In genomic region chr11:78040691-78041379, GRCh38 we compare ENCODE assay signal across 11 cellular contexts. TPM values are rescaled to one million over a fixed set of nuclear protein-coding genes. Genes with fewer than 3 reads are reported as not detected.
A peak's percentile ranks its signal among the peaks of the same experiment; 100 is the strongest.
DNase-seq lines count a peak whose midpoint lies in the region; ATAC-seq and TF ChIP-seq lines count a peak whose summit lies in the region.
"Had no signal": no experiment of that assay in that cellular context is flagged by ENCODE, and none has a peak within 500 bp of the region (broad histone marks: within the 10 kb centered on the region; RNA-seq: fewer than 3 reads in every experiment).

No MANE protein-coding gene starts in this region.

- POLR2A ChIA-PET in HCT116 (lab: Charles Lee) (interaction anchor here (2.6 kb wide), 2 partner anchors 10 to 46 kb away, joined by 13 to 14 read pairs; partner anchors contain the start of gene INTS4), Caco-2 (lab: Charles Lee) (no interaction called here)

- peak overlapping the region in 8 of 11 experiments; percentile 63 to 89 (median 79); a peak in 14 of 22 replicates for H3K27ac ChIP-seq in BLaER1 treated with 17β-estradiol and CSF1 and Interleukin-3, amounts not matched to agents 10 nM and 100 nM
- H3K27ac ChIP-seq in HCT116 (ENCODE audit: low read depth, low read length), result peak overlapping the region; percentile 85

- H3K27ac Mint-ChIP-seq in brain (peak overlapping the region in 3 of 5 experiments; percentile 14 to 97 (median 94)), Caco-2 (ENCODE audit: unreplicated experiment) (no peak overlapping the region)
- H3K27ac Mint-ChIP-seq in natural killer cell treated with Interleukin-12 subunit alpha and Interleukin-12 subunit beta and Interleukin-15 and Interleukin-18, amount 100 ng/mL, for 72 hours, result peak overlapping the region; percentile 88 to 94
- H3K27ac Mint-ChIP-seq in activated CD8-positive, alpha-beta memory T cell treated with anti-CD3 and anti-CD28 coated beads, Interleukin-2, amount 10 ng/mL, durations not matched to agents 7 days and 5 days, result no peak overlapping the region

- peaks cover 0 to 5% (median 0%) of the 10 kb centered on the region in 5 experiments for H3K9me3 Mint-ChIP-seq in brain
- H3K9me3 Mint-ChIP-seq in natural killer cell treated with Interleukin-12 subunit alpha and Interleukin-12 subunit beta and Interleukin-15 and Interleukin-18, amount 100 ng/mL, for 72 hours, result no peaks in the 10 kb centered on the region
- no peaks in the 10 kb centered on the region for H3K9me3 Mint-ChIP-seq in Caco-2 (ENCODE audit: unreplicated experiment)
- H3K9me3 Mint-ChIP-seq in activated CD8-positive, alpha-beta memory T cell treated with anti-CD3 and anti-CD28 coated beads, Interleukin-2, amount 10 ng/mL, durations not matched to agents 7 days and 5 days (ENCODE audit: low read depth), result no peaks in the 10 kb centered on the region

- no peaks in the 10 kb centered on the region for H3K36me3 Mint-ChIP-seq in brain
- no peaks in the 10 kb centered on the region for H3K36me3 Mint-ChIP-seq in natural killer cell treated with Interleukin-12 subunit alpha and Interleukin-12 subunit beta and Interleukin-15 and Interleukin-18, amount 100 ng/mL, for 72 hours
- no peaks in the 10 kb centered on the region for H3K36me3 Mint-ChIP-seq in Caco-2 (ENCODE audit: insufficient read depth, unreplicated experiment)
- no peaks in the 10 kb centered on the region for H3K36me3 Mint-ChIP-seq in activated CD8-positive, alpha-beta memory T cell treated with anti-CD3 and anti-CD28 coated beads, Interleukin-2, amount 10 ng/mL, durations not matched to agents 7 days and 5 days

- BruUV-seq in HCT116 (replicated peaks; lab: Mats Ljungman, UMichigan) (no TSS peak), Caco-2 (replicated peaks; lab: Mats Ljungman, UMichigan) (no TSS peak)

- no peaks in the 10 kb centered on the region for H3K79me2 ChIP-seq in HCT116 (ENCODE audit: insufficient read depth, low read length)

- H3K4me3 ChIP-seq in BLaER1 treated with 17β-estradiol and CSF1 and Interleukin-3, amounts not matched to agents 10 nM and 100 nM, result no peak overlapping the region; a peak in 1 of 20 replicates
- H3K4me3 ChIP-seq in HCT116 (replicated peaks in 1 of 2; ENCODE audit: low read depth in 1 of 2, low read length in 2 of 2) (peak overlapping the region in 1 of 2 experiments; percentile 35; a peak in 2 of 4 replicates), Caco-2 (ENCODE audit: low read depth, low read length) (no peak overlapping the region)
- H3K4me3 ChIP-seq: ovary had no signal

- H3K4me1 ChIP-seq in BLaER1 treated with 17β-estradiol and CSF1 and Interleukin-3, amounts not matched to agents 10 nM and 100 nM, result peaks cover 13 to 36% (median 27%) of the 10 kb centered on the region in 10 experiments
- peaks cover 33 to 51% of the 10 kb centered on the region in 2 experiments for H3K4me1 ChIP-seq in HCT116 (ENCODE audit: control insufficient read depth in 1 of 2, insufficient read depth in 2 of 2, low read length in 2 of 2)
- H3K4me1 ChIP-seq in Caco-2, result 0 out of 2 replicates have a peak, but pooled peaks cover 1% of the 10 kb centered on the region

- H3K4me3 Mint-ChIP-seq in brain (no peak overlapping the region), Caco-2 (ENCODE audit: unreplicated experiment) (no peak overlapping the region)
- peak overlapping the region; percentile 76 for H3K4me3 Mint-ChIP-seq in natural killer cell treated with Interleukin-12 subunit alpha and Interleukin-12 subunit beta and Interleukin-15 and Interleukin-18, amount 100 ng/mL, for 72 hours
- H3K4me3 Mint-ChIP-seq in activated CD8-positive, alpha-beta memory T cell treated with anti-CD3 and anti-CD28 coated beads, Interleukin-2, amount 10 ng/mL, durations not matched to agents 7 days and 5 days, result no peak overlapping the region

- H3K9ac ChIP-seq in BLaER1 treated with 17β-estradiol and CSF1 and Interleukin-3, amounts not matched to agents 10 nM and 100 nM, result peak overlapping the region in 4 of 11 experiments; percentile 57 to 76 (median 64); a peak in 4 of 22 replicates
- H3K9ac ChIP-seq in HCT116 (ENCODE audit: low read length), result peak overlapping the region; percentile 23

- TF ChIP-seq CTCF in HCT116 (IDR thresholded peaks at IDR 0.05 in 2 of 3, conservative IDR thresholded peaks at IDR 0.05 in 1 of 3; ENCODE audit: borderline replicate concordance in 1 of 3, insufficient read depth in 1 of 3, low read depth in 2 of 3, low read length in 2 of 3), result no peak
- TF ChIP-seq CTCF in brain (conservative IDR thresholded peaks at IDR 0.05), result no peak
- TF ChIP-seq CTCF in Caco-2 (IDR thresholded peaks at IDR 0.05; ENCODE audit: insufficient read depth in 1 of 2, low read depth in 1 of 2, low read length in 1 of 2, severe bottlenecking in 1 of 2, unreplicated experiment in 1 of 2), result no peak

- no peak overlapping the region for H2AFZ ChIP-seq in HCT116 (ENCODE audit: low read depth, low read length, poor library complexity, severe bottlenecking)

- no peak for DNase-seq in HCT116 (ENCODE audit: low read depth, low spot score)
- no peak for DNase-seq in natural killer cell treated with Interleukin-12 subunit alpha and Interleukin-12 subunit beta and Interleukin-15 and Interleukin-18, amount 100 ng/mL, for 72 hours (ENCODE audit: low spot score)
- no peak for DNase-seq in Caco-2
- no peak for DNase-seq in activated CD8-positive, alpha-beta memory T cell treated with anti-CD3 and anti-CD28 coated beads, Interleukin-2, amount 10 ng/mL, durations not matched to agents 7 days and 5 days
- DNase-seq: activated gamma-delta T cell had no signal

- H3K27me3 Mint-ChIP-seq in brain (no peaks in the 10 kb centered on the region), Caco-2 (ENCODE audit: insufficient read depth, unreplicated experiment) (no peaks in the 10 kb centered on the region)
- H3K27me3 Mint-ChIP-seq in natural killer cell treated with Interleukin-12 subunit alpha and Interleukin-12 subunit beta and Interleukin-15 and Interleukin-18, amount 100 ng/mL, for 72 hours, result no peaks in the 10 kb centered on the region
- no peaks in the 10 kb centered on the region for H3K27me3 Mint-ChIP-seq in activated CD8-positive, alpha-beta memory T cell treated with anti-CD3 and anti-CD28 coated beads, Interleukin-2, amount 10 ng/mL, durations not matched to agents 7 days and 5 days

- intact Hi-C loops in HCT116 (cut with micrococcal nuclease) (no loop called here), Caco-2 (cut with micrococcal nuclease; ENCODE audit: unreplicated experiment) (no loop called here)

- H3K4me1 Mint-ChIP-seq in brain (peaks cover 63% of the 10 kb centered on the region), Caco-2 (ENCODE audit: low read depth, unreplicated experiment) (peaks cover 15% of the 10 kb centered on the region)
- peaks cover 14 to 19% of the 10 kb centered on the region in 2 donors for H3K4me1 Mint-ChIP-seq in natural killer cell treated with Interleukin-12 subunit alpha and Interleukin-12 subunit beta and Interleukin-15 and Interleukin-18, amount 100 ng/mL, for 72 hours (ENCODE audit: low read depth in 2 of 2)
- H3K4me1 Mint-ChIP-seq in activated CD8-positive, alpha-beta memory T cell treated with anti-CD3 and anti-CD28 coated beads, Interleukin-2, amount 10 ng/mL, durations not matched to agents 7 days and 5 days, result peaks cover 15% of the 10 kb centered on the region

- no peaks in the 10 kb centered on the region for H4K20me1 ChIP-seq in BLaER1 treated with 17β-estradiol and CSF1 and Interleukin-3, amounts not matched to agents 10 nM and 100 nM
- no peaks in the 10 kb centered on the region for H4K20me1 ChIP-seq in HCT116 (ENCODE audit: insufficient read depth)

- H3K4me2 ChIP-seq in BLaER1 treated with 17β-estradiol and CSF1 and Interleukin-3, amounts not matched to agents 10 nM and 100 nM, result peak overlapping the region; percentile 59 to 80 (median 73); a peak in 19 of 22 replicates
- peak overlapping the region; percentile 78 for H3K4me2 ChIP-seq in HCT116 (ENCODE audit: low read length)

- no peak for TF ChIP-seq POLR2A in HCT116 (IDR thresholded peaks at IDR 0.05; ENCODE audit: borderline replicate concordance, extremely low read depth, insufficient read depth, insufficient read length)

- CTCF ChIA-PET in HCT116 (lab: Charles Lee) (interaction anchor here (0.9 kb wide), 1 partner anchor 8 kb away, joined by 3 read pairs; no protein-coding TSS in a partner anchor), Caco-2 (lab: Charles Lee) (interaction anchor here (1.1 to 1.2 kb wide), 3 partner anchors 44 to 46 kb away, joined by 3 to 10 read pairs (median 4); partner anchors contain the start of gene INTS4)
- CTCF ChIA-PET in activated CD8-positive, alpha-beta memory T cell treated with anti-CD3 and anti-CD28 coated beads, Interleukin-2, amount 10 ng/mL, durations not matched to agents 7 days and 5 days (lab: Charles Lee), result no interaction called here

- peak; percentile 82 for ATAC-seq in HCT116
- ATAC-seq in natural killer cell treated with Interleukin-12 subunit alpha and Interleukin-12 subunit beta and Interleukin-15 and Interleukin-18, amount 100 ng/mL, for 72 hours, result peak in 1 of 2 donors; percentile 25
- ATAC-seq in activated CD8-positive, alpha-beta memory T cell treated with anti-CD3 and anti-CD28 coated beads, Interleukin-2, amount 10 ng/mL, durations not matched to agents 7 days and 5 days, result no peak
- ATAC-seq in HG02884 (IDR thresholded peaks at IDR 0.05; ENCODE audit: unreplicated experiment), result no peak
- no peak for ATAC-seq in HG02852 (IDR thresholded peaks at IDR 0.05; ENCODE audit: unreplicated experiment)

- no peaks in the 10 kb centered on the region for H3K27me3 ChIP-seq in BLaER1 treated with 17β-estradiol and CSF1 and Interleukin-3, amounts not matched to agents 10 nM and 100 nM
- H3K27me3 ChIP-seq in HCT116 (ENCODE audit: insufficient read depth, low read length) (no peaks in the 10 kb centered on the region), Caco-2 (replicated peaks; ENCODE audit: control insufficient read depth, insufficient read depth, low read length) (no peaks in the 10 kb centered on the region)
- H3K27me3 ChIP-seq: ovary had no signal

- peaks cover 0 to 5% (median 0%) of the 10 kb centered on the region in 11 experiments; a peak in 1 of 22 replicates for H3K9me3 ChIP-seq in BLaER1 treated with 17β-estradiol and CSF1 and Interleukin-3, amounts not matched to agents 10 nM and 100 nM (replicated peaks in 1 of 11)
- H3K9me3 ChIP-seq in HCT116 (ENCODE audit: control insufficient read depth in 1 of 2, insufficient read depth in 1 of 2, low read depth in 1 of 2, low read length in 2 of 2) (no peaks in the 10 kb centered on the region), Caco-2 (no peaks in the 10 kb centered on the region)
- H3K9me3 ChIP-seq: ovary had no signal

- H3K9me2 ChIP-seq in HCT116 (ENCODE audit: insufficient read depth), result no peaks in the 10 kb centered on the region

- H3K36me3 ChIP-seq in BLaER1 treated with 17β-estradiol and CSF1 and Interleukin-3, amounts not matched to agents 10 nM and 100 nM, result no peaks in the 10 kb centered on the region
- H3K36me3 ChIP-seq in HCT116 (ENCODE audit: control insufficient read depth in 1 of 2, insufficient read depth in 2 of 2, low read length in 2 of 2) (no peaks in the 10 kb centered on the region), Caco-2 (ENCODE audit: control insufficient read depth, insufficient read depth, low read length) (no peaks in the 10 kb centered on the region)
- H3K36me3 ChIP-seq: ovary had no signal

- RAD21 ChIA-PET in HCT116 (lab: Charles Lee; ENCODE audit: low non-redundant PET in 1 of 2, low total read pairs in 2 of 2, uncharacterized antibody in 2 of 2, unreplicated experiment in 2 of 2), result no interaction called here

- no peak for TF ChIP-seq RAD21 in HCT116 (IDR thresholded peaks at IDR 0.05; ENCODE audit: low read depth)

RNA-seq across cellular contexts. Expression of gene KCTD14, which starts 17.8 kb away (rescaled TPM):
- 15.2 TPM for total RNA-seq in HCT116 (2021; ENCODE audit: unreplicated experiment)
- 10.5 and 14.4 TPM in 2 replicates for polyA plus RNA-seq in HCT116 (2012)
- 31.0 TPM for polyA plus RNA-seq in brain (ENCODE audit: insufficient read depth, low read depth, low replicate concordance)
- total RNA-seq in natural killer cell treated with Interleukin-12 subunit alpha and Interleukin-12 subunit beta and Interleukin-15 and Interleukin-18, amount 100 ng/mL, for 72 hours, result under 1 TPM; 0.29 to 0.45 TPM
- total RNA-seq in Caco-2 (2022), result 8.2 and 9.1 TPM in 2 replicates
- total RNA-seq in activated CD8-positive, alpha-beta memory T cell treated with anti-CD3 and anti-CD28 coated beads, Interleukin-2, amount 10 ng/mL, durations not matched to agents 7 days and 5 days, result under 1 TPM; 0.18 to 0.23 TPM

RNA-seq across cellular contexts. Expression of gene THRSP, which starts 22.8 kb away (rescaled TPM):
- total RNA-seq in HCT116 (2021; ENCODE audit: unreplicated experiment) (not detected), Caco-2 (2022) (0.25 TPM in 1 of 2 replicates, not detected in the other)
- polyA plus RNA-seq in HCT116 (2012), result not detected in 2 replicates
- 1.4 TPM for polyA plus RNA-seq in brain (ENCODE audit: insufficient read depth, low read depth, low replicate concordance)
- total RNA-seq in natural killer cell treated with Interleukin-12 subunit alpha and Interleukin-12 subunit beta and Interleukin-15 and Interleukin-18, amount 100 ng/mL, for 72 hours, result not detected
- not detected for total RNA-seq in activated CD8-positive, alpha-beta memory T cell treated with anti-CD3 and anti-CD28 coated beads, Interleukin-2, amount 10 ng/mL, durations not matched to agents 7 days and 5 days
- total RNA-seq: G401 had no signal

RNA-seq across cellular contexts. Expression of gene NDUFC2, which starts 38.8 kb away (rescaled TPM):
- total RNA-seq in HCT116 (2021; ENCODE audit: unreplicated experiment), result 225 TPM
- 147 and 157 TPM in 2 replicates for polyA plus RNA-seq in HCT116 (2012)
- 335 TPM for polyA plus RNA-seq in brain (ENCODE audit: insufficient read depth, low read depth, low replicate concordance)
- 100 to 1,000 TPM; 174 to 187 TPM for total RNA-seq in natural killer cell treated with Interleukin-12 subunit alpha and Interleukin-12 subunit beta and Interleukin-15 and Interleukin-18, amount 100 ng/mL, for 72 hours
- total RNA-seq in Caco-2 (2022), result 732 and 805 TPM in 2 replicates
- 100 to 1,000 TPM; 179 to 201 TPM for total RNA-seq in activated CD8-positive, alpha-beta memory T cell treated with anti-CD3 and anti-CD28 coated beads, Interleukin-2, amount 10 ng/mL, durations not matched to agents 7 days and 5 days

RNA-seq across cellular contexts. Expression of gene INTS4, which starts 46.4 kb away (rescaled TPM):
- 41.0 TPM for total RNA-seq in HCT116 (2021; ENCODE audit: unreplicated experiment)
- polyA plus RNA-seq in HCT116 (2012), result 22.9 and 27.1 TPM in 2 replicates
- 27.7 TPM for polyA plus RNA-seq in brain (ENCODE audit: insufficient read depth, low read depth, low replicate concordance)
- 10 to 100 TPM; 67.2 to 85.1 TPM for total RNA-seq in natural killer cell treated with Interleukin-12 subunit alpha and Interleukin-12 subunit beta and Interleukin-15 and Interleukin-18, amount 100 ng/mL, for 72 hours
- total RNA-seq in Caco-2 (2022), result 86.7 and 88.7 TPM in 2 replicates
- 10 to 100 TPM; 53.9 to 57.9 TPM for total RNA-seq in activated CD8-positive, alpha-beta memory T cell treated with anti-CD3 and anti-CD28 coated beads, Interleukin-2, amount 10 ng/mL, durations not matched to agents 7 days and 5 days

Comparison
In these comparisons a context has a peak if more than half of its experiments do, and no peak if none do; other contexts are left out.
1. H3K27ac Mint-ChIP-seq: peak in brain (3 of 5) and natural killer cell treated with Interleukin-12 subunit alpha and Interleukin-12 subunit beta and Interleukin-15 and Interleukin-18, amount 100 ng/mL, for 72 hours (2 of 2); none in Caco-2 (single experiment) and activated CD8-positive, alpha-beta memory T cell treated with anti-CD3 and anti-CD28 coated beads, Interleukin-2, amount 10 ng/mL, durations not matched to agents 7 days and 5 days (single experiment).